ENCODE assay signal across 27 cellular contexts in the genomic region with DNA sequence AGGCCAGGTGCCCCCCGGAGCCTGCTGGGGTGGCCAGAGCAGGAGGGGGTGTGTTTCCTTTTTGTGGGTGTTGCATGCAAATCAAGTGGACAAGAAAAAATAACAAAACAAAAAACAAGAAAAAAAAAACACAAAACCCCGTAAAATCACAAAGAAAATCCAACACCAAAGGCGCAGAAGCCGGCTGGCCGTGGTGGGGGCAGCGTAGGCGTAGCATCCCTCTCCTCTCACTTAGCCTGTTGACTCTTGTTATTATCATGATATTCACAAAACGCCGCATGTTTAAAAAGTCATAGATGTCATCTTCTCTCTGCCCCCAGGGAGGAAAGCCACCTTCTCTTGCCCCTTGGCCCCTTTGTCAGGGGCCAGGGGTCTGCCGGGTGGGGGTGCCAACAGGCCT. TPM values are rescaled to one million over a fixed set of nuclear protein-coding genes. Genes with fewer than 3 reads are reported as not detected.
"Had no signal": no experiment of that assay in that cellular context is flagged by ENCODE, and none has a peak within 500 bp of the region (broad histone marks: within the 10 kb centered on the region; RNA-seq: fewer than 3 reads in every experiment).

No MANE protein-coding gene starts in this region.

- H3K9me3 ChIP-seq: ascending aorta, body of pancreas, MG63 had no signal

- DNase-seq: activated B cell treated with CpG ODN at 0.5 μM for 24 hours; activated CD4-positive, alpha-beta memory T cell treated with anti-CD3 and anti-CD28 coated beads for 36 hours; activated CD4-positive, alpha-beta T cell treated with anti-CD3 and anti-CD28 coated beads, Interleukin-2, amount 10 ng/mL, durations not matched to agents 7 days and 5 days; activated CD8-positive, alpha-beta memory T cell treated with anti-CD3 and anti-CD28 coated beads for 24 hours; activated effector memory CD4-positive, alpha-beta T cell treated with anti-CD3 and anti-CD28 coated beads, Interleukin-2, amount 50 U/mL, for 16 hours; activated naive CD4-positive, alpha-beta T cell treated with Interleukin-2 at 50 U/mL for 16 hours; activated naive CD8-positive, alpha-beta T cell treated with anti-CD3 and anti-CD28 coated beads, Interleukin-2, amount 50 U/mL, for 24 hours; activated T-cell treated with anti-CD3 and anti-CD28 coated beads, Interleukin-2, amount 50 U/mL, for 4 hours; amniotic stem cell; body of pancreas; MG63; MV-4-11; NCI-H1092 treated with DMSO at 0.1 percent for 48 hours; NCI-H1417 treated with DMSO at 0.1 percent for 48 hours; NCI-H1694; NCI-H2029; NCI-H345; NCI-H510A treated with DMSO at 0.1 percent for 48 hours; NCI-H69; NK-92 treated with Interleukin-12 subunit alpha and Interleukin-12 subunit beta, amount 100 ng/mL, for 24 hours; OCI-M1; SIG-M5; T-helper 17 cell; T-helper 9 cell had no signal

- H3K27ac Mint-ChIP-seq: activated B cell treated with CpG ODN at 0.5 μM for 24 hours; activated CD4-positive, alpha-beta memory T cell treated with anti-CD3 and anti-CD28 coated beads for 36 hours; activated CD4-positive, alpha-beta T cell treated with anti-CD3 and anti-CD28 coated beads, Interleukin-2, amount 10 ng/mL, durations not matched to agents 7 days and 5 days; activated naive CD4-positive, alpha-beta T cell treated with anti-CD3 and anti-CD28 coated beads, Interleukin-2, amount 50 U/mL, for 72 hours; activated naive CD8-positive, alpha-beta T cell treated with anti-CD3 and anti-CD28 coated beads, Interleukin-2, amount 50 U/mL, for 24 hours; T-helper 17 cell had no signal

- H3K9me3 Mint-ChIP-seq: activated B cell treated with CpG ODN at 0.5 μM for 24 hours; activated CD4-positive, alpha-beta memory T cell treated with anti-CD3 and anti-CD28 coated beads for 36 hours; activated CD4-positive, alpha-beta T cell treated with anti-CD3 and anti-CD28 coated beads, Interleukin-2, amount 10 ng/mL, durations not matched to agents 7 days and 5 days; activated naive CD4-positive, alpha-beta T cell treated with anti-CD3 and anti-CD28 coated beads, Interleukin-2, amount 50 U/mL, for 72 hours; activated naive CD8-positive, alpha-beta T cell treated with anti-CD3 and anti-CD28 coated beads, Interleukin-2, amount 50 U/mL, for 24 hours; activated T-cell treated with anti-CD3 and anti-CD28 coated beads, Interleukin-2, amount 50 U/mL, for 4 hours; central memory CD8-positive, alpha-beta T cell had no signal

- H3K4me3 ChIP-seq: ascending aorta, body of pancreas, MG63 had no signal

- H3K4me3 Mint-ChIP-seq: activated B cell treated with CpG ODN at 0.5 μM for 24 hours; activated CD4-positive, alpha-beta memory T cell treated with anti-CD3 and anti-CD28 coated beads for 36 hours; activated CD4-positive, alpha-beta T cell treated with anti-CD3 and anti-CD28 coated beads, Interleukin-2, amount 10 ng/mL, durations not matched to agents 7 days and 5 days; activated naive CD8-positive, alpha-beta T cell treated with anti-CD3 and anti-CD28 coated beads, Interleukin-2, amount 50 U/mL, for 24 hours; activated T-cell treated with anti-CD3 and anti-CD28 coated beads, Interleukin-2, amount 50 U/mL, for 4 hours; central memory CD8-positive, alpha-beta T cell; T-helper 17 cell had no signal

- H3K27ac ChIP-seq: ascending aorta, body of pancreas had no signal

- ATAC-seq: activated naive CD4-positive, alpha-beta T cell treated with anti-CD3 and anti-CD28 coated beads, Interleukin-2, amount 50 U/mL, for 72 hours; activated naive CD8-positive, alpha-beta T cell treated with anti-CD3 and anti-CD28 coated beads, Interleukin-2, amount 50 U/mL, for 24 hours; activated T-cell treated with anti-CD3 and anti-CD28 coated beads, Interleukin-2, amount 50 U/mL, for 4 hours; body of pancreas; T-helper 17 cell had no signal

RNA-seq across cellular contexts. Expression of a gene that starts 1.0 kb away (rescaled TPM):
- total RNA-seq: activated B cell treated with CpG ODN at 0.5 μM for 24 hours had no signal

RNA-seq across cellular contexts. Expression of a gene that starts 12.3 kb away (rescaled TPM):
- total RNA-seq: activated B cell treated with CpG ODN at 0.5 μM for 24 hours; activated CD4-positive, alpha-beta T cell treated with anti-CD3 and anti-CD28 coated beads, Interleukin-2, amount 10 ng/mL, durations not matched to agents 7 days and 5 days; ascending aorta; T-helper 17 cell had no signal

RNA-seq across cellular contexts. Expression of a gene that starts 25.3 kb away (rescaled TPM):
- total RNA-seq: activated B cell treated with CpG ODN at 0.5 μM for 24 hours; activated CD4-positive, alpha-beta memory T cell treated with anti-CD3 and anti-CD28 coated beads for 36 hours; activated CD4-positive, alpha-beta T cell treated with anti-CD3 and anti-CD28 coated beads, Interleukin-2, amount 10 ng/mL, durations not matched to agents 7 days and 5 days; activated naive CD4-positive, alpha-beta T cell treated with anti-CD3 and anti-CD28 coated beads, Interleukin-2, amount 50 U/mL, for 72 hours; ascending aorta; T-helper 17 cell had no signal
